8 cellular contexts compared by ENCODE assay signal in genomic region chr12:25276199-25276937, GRCh38. TPM values are rescaled to one million over a fixed set of nuclear protein-coding genes. Genes with fewer than 3 reads are reported as not detected.
DNase-seq lines count a peak whose midpoint lies in the region; ATAC-seq lines count a peak whose summit lies in the region.

No MANE protein-coding gene starts in this region.

- DNase-seq in NCI-H1417 (lab: John Stamatoyannopoulos, UW) (peak; percentile 4 to 57 (median 31)), NCI-H1417 treated with DMSO at 0.1 percent for 48 hours (lab: John Stamatoyannopoulos, UW) (no peak), NCI-H2196 treated with DMSO at 0.1 percent for 48 hours (lab: John Stamatoyannopoulos, UW; ENCODE audit: unreplicated experiment) (peak; percentile 63), activated T-helper 1 cell treated with Interleukin-2 at 50 U/mL for 16 hours (ENCODE audit: low read depth) (peak; percentile 12), kidney tubule cell (ENCODE audit: low spot score) (peak; percentile 94), Right ventricle myocardium inferior (ENCODE audit: missing footprints) (no peak), NK-92 (lab: John Stamatoyannopoulos, UW; ENCODE audit: unreplicated experiment) (no peak)
- DNase-seq in stimulated activated CD8-positive, alpha-beta memory T cell treated with anti-CD3 and anti-CD28 coated beads, Interleukin-7, amount 100 ng/mL, for 24 hours (ENCODE audit: low read depth): peak; percentile 28

- intact Hi-C loops in Right ventricle myocardium inferior (cut with DNase I): no loop called here

- no peak for ATAC-seq in Right ventricle myocardium inferior

RNA-seq across cellular contexts. Expression of gene KRAS, which starts 25.6 kb away (rescaled TPM):
- total RNA-seq in Right ventricle myocardium inferior: 12.7 TPM

Comparison
In these comparisons a context has a peak if more than half of its experiments do, and no peak if none do; other contexts are left out.
1. DNase-seq: peak in NCI-H1417 (3 of 3), NCI-H2196 treated with DMSO at 0.1 percent for 48 hours (single experiment), activated T-helper 1 cell treated with Interleukin-2 at 50 U/mL for 16 hours (single experiment), kidney tubule cell (single experiment) and stimulated activated CD8-positive, alpha-beta memory T cell treated with anti-CD3 and anti-CD28 coated beads, Interleukin-7, amount 100 ng/mL, for 24 hours (single experiment); none in NCI-H1417 treated with DMSO at 0.1 percent for 48 hours (single experiment), Right ventricle myocardium inferior (single experiment) and NK-92 (single experiment).